ENCODE assay signal across 8 cellular contexts in the genomic region with DNA sequence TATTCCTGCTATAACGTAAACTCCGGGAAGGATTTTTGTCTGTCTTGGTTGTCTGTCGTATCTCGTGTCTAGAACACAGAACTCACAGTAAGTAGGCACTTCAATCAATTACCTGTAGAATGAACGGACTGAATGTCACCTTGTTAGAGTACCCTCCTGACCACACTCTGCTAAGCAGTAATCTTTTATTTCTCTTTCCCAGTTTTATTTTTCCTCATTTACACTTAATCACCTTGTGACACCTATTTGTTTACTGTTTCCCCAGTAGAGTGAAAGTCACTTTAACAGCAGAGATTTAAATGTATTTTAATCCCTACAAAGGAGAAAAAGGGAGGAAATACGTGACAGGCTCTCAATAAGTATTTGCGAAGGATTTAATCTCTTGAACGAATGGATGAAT. TPM values are rescaled to one million over a fixed set of nuclear protein-coding genes. Genes with fewer than 3 reads are reported as not detected.
A peak's percentile ranks its signal among the peaks of the same experiment; 100 is the strongest.
DNase-seq lines count a peak whose midpoint lies in the region; ATAC-seq and TF ChIP-seq lines count a peak whose summit lies in the region.

No MANE protein-coding gene starts in this region.

- no peak for TF ChIP-seq CTCF in SK-N-SH (IDR thresholded peaks at IDR 0.05)
- no peak for TF ChIP-seq CTCF in WTC11 (IDR thresholded peaks at IDR 0.05)
- TF ChIP-seq CTCF in suprapubic skin (IDR thresholded peaks at IDR 0.05): no peak

- WGBS in SK-N-SH (ENCODE audit: low lambda C conversion rate): 40% methylated on average over 8 of the region's 8 CpGs
- WGBS in suprapubic skin: 26% methylated on average over 8 of the region's 8 CpGs

- TF ChIP-seq EP300 in SK-N-SH (IDR thresholded peaks at IDR 0.05; ENCODE audit: borderline replicate concordance in 1 of 2, low read depth in 1 of 2, low read length in 1 of 2) (no peak), suprapubic skin (IDR thresholded peaks at IDR 0.05) (no peak)

- H3K4me3 ChIP-seq in SK-N-SH (ENCODE audit: low read depth in 2 of 2, low read length in 1 of 2) (peak overlapping the region; percentile 78 to 90), iPS-20b (ENCODE audit: low read length) (peak overlapping the region; percentile 96), suprapubic skin (peak overlapping the region; percentile 82)

- CTCF ChIA-PET in SK-N-SH (lab: Yijun Ruan, JAX) (interaction anchor here (1.3 kb wide), 1 partner anchor 260 kb away, joined by 3 read pairs; no protein-coding TSS in a partner anchor), WTC11 (lab: Charles Lee) (interaction anchor here (0.7 to 1.0 kb wide), 4 partner anchors 60 to 334 kb away, joined by 3 to 7 read pairs (median 3); partner anchors contain the start of gene TMEM177)

- TF ChIP-seq RAD21 in SK-N-SH (IDR thresholded peaks at IDR 0.05; ENCODE audit: low read length): no peak

- H3K27ac ChIP-seq in SK-N-SH (ENCODE audit: low read depth in 2 of 2, low read length in 1 of 2) (peak overlapping the region; percentile 38 to 64; a peak in 3 of 4 replicates), iPS-20b (ENCODE audit: low read length) (no peak overlapping the region), suprapubic skin (peak overlapping the region; percentile 86)

- H3K36me3 ChIP-seq in SK-N-SH (replicated peaks in 1 of 2; ENCODE audit: control insufficient read depth in 1 of 2, insufficient read depth in 2 of 2, low read length in 1 of 2) (no peaks in the 10 kb centered on the region), iPS-20b (ENCODE audit: insufficient read depth, low read depth, low read length) (no peaks in the 10 kb centered on the region), suprapubic skin (no peaks in the 10 kb centered on the region)

- no peak for TF ChIP-seq POLR2A in suprapubic skin (IDR thresholded peaks at IDR 0.05)

- H3K9me3 ChIP-seq in SK-N-SH (no peaks in the 10 kb centered on the region), iPS-20b (ENCODE audit: insufficient read depth, low read depth, low read length) (no peaks in the 10 kb centered on the region), suprapubic skin (no peaks in the 10 kb centered on the region)

- peak overlapping the region; percentile 79 for H3K4me2 ChIP-seq in SK-N-SH

- H4K20me1 ChIP-seq in SK-N-SH (ENCODE audit: insufficient read depth): 0 out of 2 replicates have a peak, but pooled peaks cover 4% of the 10 kb centered on the region

- H3K27me3 ChIP-seq in SK-N-SH (ENCODE audit: insufficient read depth) (no peaks in the 10 kb centered on the region), iPS-20b (ENCODE audit: insufficient read depth, low read length) (peaks cover 12% of the 10 kb centered on the region), suprapubic skin (no peaks in the 10 kb centered on the region)

- H3K27ac Mint-ChIP-seq in WTC11: peak overlapping the region; percentile 67

- H3K4me3 Mint-ChIP-seq in WTC11: peak overlapping the region; percentile 88

- H3K79me2 ChIP-seq in SK-N-SH (ENCODE audit: insufficient read depth): peaks cover 19% of the 10 kb centered on the region

- H3K4me1 Mint-ChIP-seq in WTC11: peaks cover 34% of the 10 kb centered on the region

- H3F3A ChIP-seq in SK-N-SH (replicated peaks; ENCODE audit: insufficient read depth): peaks cover 3% of the 10 kb centered on the region

- H2AFZ ChIP-seq in SK-N-SH (ENCODE audit: low read depth): peak overlapping the region; percentile 94

- no peaks in the 10 kb centered on the region for H3K9me2 ChIP-seq in SK-N-SH

- H3K36me3 Mint-ChIP-seq in WTC11: peaks cover 8% of the 10 kb centered on the region; the same call in 1 of the 2 replicates

- H3K27me3 Mint-ChIP-seq in WTC11 (ENCODE audit: low read depth): peaks cover 17% of the 10 kb centered on the region

- DNase-seq in SK-N-SH (no peak), WTC11 (ENCODE audit: low spot score) (no peak), suprapubic skin (ENCODE audit: low spot score in 2 of 2) (no peak), kidney tubule cell (ENCODE audit: low spot score) (no peak), HuH-7 (ENCODE audit: low spot score) (no peak), NOMO-1 treated with DMSO at 0.1 percent for 48 hours (lab: John Stamatoyannopoulos, UW; ENCODE audit: unreplicated experiment) (no peak)

- H3K9ac ChIP-seq in SK-N-SH (peak overlapping the region; percentile 86), iPS-20b (ENCODE audit: low read depth, low read length) (no peak overlapping the region)

- POLR2A ChIA-PET in SK-N-SH (lab: Yijun Ruan, JAX): interaction anchor here (0.5 to 1.2 kb wide), 4 partner anchors 8 to 253 kb away, joined by 3 to 6 read pairs (median 3); partner anchors contain the start of gene PTPN4
- POLR2A ChIA-PET in WTC11 (lab: Charles Lee): interaction anchor here (0.7 to 1.6 kb wide), 6 partner anchors 9 to 252 kb away, joined by 3 to 5 read pairs (median 4); partner anchors contain the start of gene PTPN4

- ATAC-seq in SK-N-SH treated with all-trans-retinoic acid at 6 μM for 48 hours (no peak), WTC11 (no peak)

- H3K9me3 Mint-ChIP-seq in WTC11: no peaks in the 10 kb centered on the region

- H3K4me1 ChIP-seq in SK-N-SH (ENCODE audit: control insufficient read depth in 1 of 2, insufficient read depth in 2 of 2, low read depth in 1 of 2, low read length in 1 of 2) (peaks cover 6 to 12% of the 10 kb centered on the region in 2 experiments; a peak in 3 of 4 replicates), iPS-20b (ENCODE audit: insufficient read depth, low read length) (peaks cover 13% of the 10 kb centered on the region), suprapubic skin (peaks cover 15% of the 10 kb centered on the region)

TF ChIP-seq in SK-N-SH, 30 proteins besides CTCF, POLR2A, EP300 and RAD21:
- TF ChIP-seq SIN3A (IDR thresholded peaks at IDR 0.05; ENCODE audit: borderline replicate concordance, low read depth, low read length): no peak

TF ChIP-seq in SK-N-SH treated with all-trans-retinoic acid at 6 μM for 48 hours, 23 proteins besides CTCF, POLR2A, EP300 and RAD21:
- no peak for TF ChIP-seq ZFP3 (CRISPR knock-in tag; IDR thresholded peaks at IDR 0.05)

TF ChIP-seq in WTC11, 78 proteins besides CTCF, POLR2A, EP300 and RAD21:
- no peak for TF ChIP-seq ATF1 (CRISPR knock-in tag; IDR thresholded peaks at IDR 0.05)
- no peak for TF ChIP-seq TP53 (CRISPR knock-in tag; IDR thresholded peaks at IDR 0.05)
- no peak for TF ChIP-seq RORB (CRISPR knock-in tag; IDR thresholded peaks at IDR 0.05)
- no peak for TF ChIP-seq GRHL2 (CRISPR knock-in tag; IDR thresholded peaks at IDR 0.05; ENCODE audit: insufficient replicate concordance, severe bottlenecking)
- no peak for TF ChIP-seq ZNF219 (CRISPR knock-in tag; IDR thresholded peaks at IDR 0.05; ENCODE audit: borderline replicate concordance)
- no peak for TF ChIP-seq SMAD4 (CRISPR knock-in tag; IDR thresholded peaks at IDR 0.05)
- no peak for TF ChIP-seq SP1 (CRISPR knock-in tag; conservative IDR thresholded peaks at IDR 0.05)
- TF ChIP-seq HMGA2 (CRISPR knock-in tag; IDR thresholded peaks at IDR 0.05): no peak
- no peak for TF ChIP-seq NR1H2 (CRISPR knock-in tag; IDR thresholded peaks at IDR 0.05)
- no peak for TF ChIP-seq GABPB1 (CRISPR knock-in tag; IDR thresholded peaks at IDR 0.05)
- no peak for TF ChIP-seq FOXP1 (CRISPR knock-in tag; IDR thresholded peaks at IDR 0.05; ENCODE audit: borderline replicate concordance)
- no peak for TF ChIP-seq TCF7 (CRISPR knock-in tag; IDR thresholded peaks at IDR 0.05; ENCODE audit: low read depth)
- TF ChIP-seq ERG (CRISPR knock-in tag; IDR thresholded peaks at IDR 0.05): no peak

RNA-seq across cellular contexts. Expression of gene EPB41L5, which starts 0.5 kb away (rescaled TPM):
- polyA plus RNA-seq in SK-N-SH (2012; rRNA removed): 5.3 and 8.8 TPM in 2 replicates
- polyA plus RNA-seq in SK-N-SH (2012; cell fraction: cytosol; rRNA removed): 7.6 and 8.0 TPM in 2 replicates
- polyA plus RNA-seq in SK-N-SH (2012; cell fraction: nucleus; rRNA removed): 7.1 and 11.5 TPM in 2 replicates
- total RNA-seq in WTC11 (2021): 34.9 to 40.0 TPM (median 37.7 TPM) in 3 replicates
- 10 to 100 TPM; 19.5 to 34.6 (median 31.0) TPM for total RNA-seq in suprapubic skin
